In the genomic region with DNA sequence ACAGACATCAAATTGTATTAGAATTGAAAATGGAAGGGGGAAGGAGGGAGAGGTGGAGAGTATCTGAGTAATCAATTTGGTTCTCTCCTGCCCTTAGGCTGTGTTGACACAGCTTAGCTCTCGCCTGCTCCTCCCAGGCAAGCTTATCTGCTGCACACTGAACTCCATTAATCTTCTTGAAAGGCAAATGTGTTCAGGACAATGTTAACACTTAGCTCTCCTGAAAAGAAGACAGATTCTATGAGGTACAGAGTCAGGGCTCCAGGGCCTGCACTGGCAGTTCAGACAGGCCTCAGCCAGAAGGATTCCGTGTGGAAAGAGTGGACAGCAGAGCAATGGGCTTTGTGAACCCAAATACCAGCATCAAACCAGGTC, we compare ENCODE assay signal across 9 cellular contexts.
DNase-seq lines count a peak whose midpoint lies in the region; ATAC-seq and TF ChIP-seq lines count a peak whose summit lies in the region.
"Had no signal": no experiment of that assay in that cellular context is flagged by ENCODE, and none has a peak within 500 bp of the region (broad histone marks: within the 10 kb centered on the region; RNA-seq: fewer than 3 reads in every experiment).

No MANE protein-coding gene starts in this region.

- peaks cover 46% of the 10 kb centered on the region for H3K4me1 ChIP-seq in SJCRH30
- peaks cover 2% of the 10 kb centered on the region for H3K4me1 ChIP-seq in right cardiac atrium (ENCODE audit: control insufficient read depth, insufficient read depth, low read length)

- H3K27ac ChIP-seq in SJCRH30 = no peak overlapping the region
- no peak overlapping the region for H3K27ac ChIP-seq in right cardiac atrium (ENCODE audit: low read length)

- ATAC-seq in right cardiac atrium = peak; percentile 82 to 84

- H3K27me3 Mint-ChIP-seq in activated T-cell treated with anti-CD3 and anti-CD28 coated beads, Interleukin-2, amount 50 U/mL, for 24 hours = no peaks in the 10 kb centered on the region

- H3K36me3 Mint-ChIP-seq in activated T-cell treated with anti-CD3 and anti-CD28 coated beads, Interleukin-2, amount 50 U/mL, for 24 hours (ENCODE audit: low read depth) = no peaks in the 10 kb centered on the region

- in situ Hi-C loops in ACHN (cut with HindIII; ENCODE audit: low pct_ligation_motif_present, low pct_unique_long_range_greater_than_20kb, low sequenced_read_pairs) = no loop called here

- no peak overlapping the region for H3K27ac Mint-ChIP-seq in activated T-cell treated with anti-CD3 and anti-CD28 coated beads, Interleukin-2, amount 50 U/mL, for 24 hours

- intact Hi-C loops in right cardiac atrium (cut with DNase I) = no loop called here

- WGBS in right cardiac atrium = 26% methylated on average over 2 of the region's 2 CpGs

- H3K4me3 ChIP-seq in LNCaP clone FGC (ENCODE audit: low read depth, low read length) (no peak overlapping the region), SJCRH30 (no peak overlapping the region), right cardiac atrium (ENCODE audit: low read length) (no peak overlapping the region)

- no peak for TF ChIP-seq CTCF in LNCaP clone FGC (IDR thresholded peaks at IDR 0.05; ENCODE audit: control insufficient read depth, extremely low read depth, insufficient read depth)

- H3K27me3 ChIP-seq in SJCRH30 (no peaks in the 10 kb centered on the region), right cardiac atrium (ENCODE audit: control insufficient read depth, insufficient read depth) (no peaks in the 10 kb centered on the region)

- peaks cover 17% of the 10 kb centered on the region for H3K9me3 ChIP-seq in SJCRH30 (replicated peaks)
- H3K9me3 ChIP-seq in right cardiac atrium (ENCODE audit: control insufficient read depth, low read length) = no peaks in the 10 kb centered on the region

- peak; percentile 35 for DNase-seq in A172 (ENCODE audit: low spot score)
- DNase-seq in LNCaP clone FGC (ENCODE audit: low read depth) = peak; percentile 40
- peak; percentile 28 to 49 for DNase-seq in SJCRH30
- DNase-seq in right cardiac atrium = peak in 1 of 3 donors; percentile 35
- DNase-seq in ACHN = no peak
- DNase-seq in cerebellar nuclear complex (lab: John Stamatoyannopoulos, UW) = no peak
- DNase-seq in activated T-cell treated with anti-CD3 and anti-CD28 coated beads, Interleukin-2, amount 50 U/mL, for 24 hours = no peak
- no peak for DNase-seq in stimulated activated CD4-positive, alpha-beta T cell treated with anti-CD3 and anti-CD28 coated beads, Interleukin-1b, Interleukin-23, amount 100 ng/mL, for 48 hours
- DNase-seq: activated effector memory CD4-positive, alpha-beta T cell treated with Interleukin-2 at 50 U/mL for 16 hours had no signal

- H3K4me1 Mint-ChIP-seq in activated T-cell treated with anti-CD3 and anti-CD28 coated beads, Interleukin-2, amount 50 U/mL, for 24 hours (ENCODE audit: low read depth) = no peaks in the 10 kb centered on the region

- H3K9me3 Mint-ChIP-seq in activated T-cell treated with anti-CD3 and anti-CD28 coated beads, Interleukin-2, amount 50 U/mL, for 24 hours = no peaks in the 10 kb centered on the region

- H3K4me3 Mint-ChIP-seq in activated T-cell treated with anti-CD3 and anti-CD28 coated beads, Interleukin-2, amount 50 U/mL, for 24 hours = no peak overlapping the region

- peaks cover 8% of the 10 kb centered on the region for H3K36me3 ChIP-seq in SJCRH30

Comparison
In these comparisons a context has a peak if more than half of its experiments do, and no peak if none do; other contexts are left out.
1. DNase-seq: peak in A172 (single experiment), LNCaP clone FGC (single experiment) and SJCRH30 (2 of 2); none in ACHN (single experiment), cerebellar nuclear complex (0 of 2), activated T-cell treated with anti-CD3 and anti-CD28 coated beads, Interleukin-2, amount 50 U/mL, for 24 hours (single experiment) and stimulated activated CD4-positive, alpha-beta T cell treated with anti-CD3 and anti-CD28 coated beads, Interleukin-1b, Interleukin-23, amount 100 ng/mL, for 48 hours (single experiment).